1 cellular context compared by ENCODE assay signal in the genomic region with DNA sequence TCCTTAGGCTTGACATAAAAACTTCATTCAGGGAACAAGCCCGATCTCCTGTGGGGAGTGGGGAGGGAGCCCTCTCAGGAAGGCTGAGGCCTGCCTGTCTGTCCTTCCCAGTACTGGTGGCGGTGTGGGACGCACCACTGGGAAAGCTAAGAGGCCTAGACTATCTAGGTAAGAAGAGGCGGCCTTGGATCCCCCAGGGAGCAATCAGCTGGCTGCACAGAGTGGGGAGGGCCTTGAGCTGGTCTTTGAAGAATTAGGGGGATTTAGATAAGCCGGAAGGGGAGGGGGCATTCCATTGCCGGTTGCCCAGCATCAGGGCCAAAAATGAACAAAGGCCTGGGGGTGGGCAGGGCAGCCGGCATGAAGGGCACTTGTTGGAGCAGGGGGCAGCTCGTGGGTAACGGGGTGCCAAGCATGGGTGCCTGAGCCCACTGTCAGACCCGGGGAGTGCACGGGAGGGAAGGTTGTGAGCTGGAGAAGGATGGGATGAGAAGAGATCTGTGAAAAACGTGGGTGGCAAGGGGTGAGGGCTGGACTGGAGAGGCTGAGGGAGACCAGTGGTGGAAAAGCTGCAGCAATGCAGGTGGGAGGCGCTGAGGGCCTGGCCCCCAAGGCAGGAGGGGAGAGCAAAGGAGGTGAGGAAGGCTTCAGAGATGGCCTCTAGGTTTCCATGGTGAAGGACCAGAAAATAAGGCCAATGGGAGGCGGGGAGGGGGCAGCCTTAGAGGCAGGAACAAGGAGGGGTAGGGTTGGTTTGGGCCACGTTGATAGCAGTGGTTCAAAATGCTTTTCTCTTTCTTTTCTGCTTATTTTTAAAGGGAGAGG.
TF ChIP-seq lines count a peak whose summit lies in the region.

No MANE protein-coding gene starts in this region.

TF ChIP-seq in HepG2, 621 proteins besides CTCF, POLR2A, EP300 and RAD21 (continued from another document and continues in another):
- TF ChIP-seq, protein P1, sequence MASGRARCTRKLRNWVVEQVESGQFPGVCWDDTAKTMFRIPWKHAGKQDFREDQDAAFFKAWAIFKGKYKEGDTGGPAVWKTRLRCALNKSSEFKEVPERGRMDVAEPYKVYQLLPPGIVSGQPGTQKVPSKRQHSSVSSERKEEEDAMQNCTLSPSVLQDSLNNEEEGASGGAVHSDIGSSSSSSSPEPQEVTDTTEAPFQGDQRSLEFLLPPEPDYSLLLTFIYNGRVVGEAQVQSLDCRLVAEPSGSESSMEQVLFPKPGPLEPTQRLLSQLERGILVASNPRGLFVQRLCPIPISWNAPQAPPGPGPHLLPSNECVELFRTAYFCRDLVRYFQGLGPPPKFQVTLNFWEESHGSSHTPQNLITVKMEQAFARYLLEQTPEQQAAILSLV (CRISPR knock-in tag; IDR thresholded peaks at IDR 0.05; ENCODE audit: borderline replicate concordance): peak; percentile 51; the same call in 1 of the 2 replicates
- TF ChIP-seq ZFP82 (CRISPR knock-in tag; IDR thresholded peaks at IDR 0.05; ENCODE audit: borderline replicate concordance) (no peak), GLI4 (CRISPR knock-in tag; IDR thresholded peaks at IDR 0.05; ENCODE audit: borderline replicate concordance) (0 out of 2 replicates have a peak, but pooled peaks have one; percentile 26), KLF6 (CRISPR knock-in tag; IDR thresholded peaks at IDR 0.05) (no peak), ZNF331 (CRISPR knock-in tag; IDR thresholded peaks at IDR 0.05) (no peak), ZBTB7B (CRISPR knock-in tag; IDR thresholded peaks at IDR 0.05) (peak; percentile 72; the same call in 1 of the 2 replicates), ZFAT (CRISPR knock-in tag; conservative IDR thresholded peaks at IDR 0.05) (no peak), MIER2 (CRISPR knock-in tag; IDR thresholded peaks at IDR 0.05) (no peak), ZNF619 (CRISPR knock-in tag; IDR thresholded peaks at IDR 0.05) (0 out of 2 replicates have a peak, but pooled peaks have one; percentile 68), RFXANK (CRISPR knock-in tag; IDR thresholded peaks at IDR 0.05) (no peak), NONO (IDR thresholded peaks at IDR 0.05) (no peak), NONO (CRISPR knock-in tag; conservative IDR thresholded peaks at IDR 0.05) (peak; percentile 47; the same call in 1 of the 2 replicates), ZNF24 (IDR thresholded peaks at IDR 0.05) (no peak), ZNF703 (CRISPR knock-in tag; IDR thresholded peaks at IDR 0.05; ENCODE audit: borderline replicate concordance) (no peak), ZNF510 (CRISPR knock-in tag; IDR thresholded peaks at IDR 0.05; ENCODE audit: low read depth) (no peak), NBN (conservative IDR thresholded peaks at IDR 0.05) (no peak), ZNF674 (CRISPR knock-in tag; IDR thresholded peaks at IDR 0.05; ENCODE audit: low read depth) (no peak), SNAI1 (CRISPR knock-in tag; IDR thresholded peaks at IDR 0.05; ENCODE audit: borderline replicate concordance) (no peak), KLF11 (CRISPR knock-in tag; IDR thresholded peaks at IDR 0.05) (0 out of 2 replicates have a peak, but pooled peaks have one; percentile 42), HNF4A (CRISPR knock-in tag; IDR thresholded peaks at IDR 0.05) (peak; percentile 28; the same call in 1 of the 2 replicates), ZZZ3 (CRISPR knock-in tag; IDR thresholded peaks at IDR 0.05; ENCODE audit: borderline replicate concordance) (no peak), ZNF569 (CRISPR knock-in tag; IDR thresholded peaks at IDR 0.05; ENCODE audit: borderline replicate concordance) (no peak), PLRG1 (conservative IDR thresholded peaks at IDR 0.05) (no peak), ZSCAN9 (CRISPR knock-in tag; IDR thresholded peaks at IDR 0.05; ENCODE audit: borderline replicate concordance) (no peak), MIER3 (CRISPR knock-in tag; IDR thresholded peaks at IDR 0.05; ENCODE audit: borderline replicate concordance) (no peak), ZNF343 (CRISPR knock-in tag; IDR thresholded peaks at IDR 0.05) (0 out of 2 replicates have a peak, but pooled peaks have one; percentile 25), WIZ (CRISPR knock-in tag; IDR thresholded peaks at IDR 0.05) (no peak), SIN3A (IDR thresholded peaks at IDR 0.05; ENCODE audit: borderline replicate concordance, low read depth, low read length) (no peak), ISX (CRISPR knock-in tag; conservative IDR thresholded peaks at IDR 0.05) (no peak), ZNF7 (CRISPR knock-in tag; IDR thresholded peaks at IDR 0.05) (no peak), ZNF20 (CRISPR knock-in tag; IDR thresholded peaks at IDR 0.05) (no peak), CCDC6 (CRISPR knock-in tag; IDR thresholded peaks at IDR 0.05) (no peak; the same call in 1 of the 2 replicates)
- TF ChIP-seq, protein P2, sequence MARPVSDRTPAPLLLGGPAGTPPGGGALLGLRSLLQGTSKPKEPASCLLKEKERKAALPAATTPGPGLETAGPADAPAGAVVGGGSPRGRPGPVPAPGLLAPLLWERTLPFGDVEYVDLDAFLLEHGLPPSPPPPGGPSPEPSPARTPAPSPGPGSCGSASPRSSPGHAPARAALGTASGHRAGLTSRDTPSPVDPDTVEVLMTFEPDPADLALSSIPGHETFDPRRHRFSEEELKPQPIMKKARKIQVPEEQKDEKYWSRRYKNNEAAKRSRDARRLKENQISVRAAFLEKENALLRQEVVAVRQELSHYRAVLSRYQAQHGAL (CRISPR knock-in tag; IDR thresholded peaks at IDR 0.05; ENCODE audit: not compliant biosample characterization): no peak
- TF ChIP-seq, protein P3, sequence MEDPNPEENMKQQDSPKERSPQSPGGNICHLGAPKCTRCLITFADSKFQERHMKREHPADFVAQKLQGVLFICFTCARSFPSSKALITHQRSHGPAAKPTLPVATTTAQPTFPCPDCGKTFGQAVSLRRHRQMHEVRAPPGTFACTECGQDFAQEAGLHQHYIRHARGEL (CRISPR knock-in tag; IDR thresholded peaks at IDR 0.05): no peak
- TF ChIP-seq, protein P4, sequence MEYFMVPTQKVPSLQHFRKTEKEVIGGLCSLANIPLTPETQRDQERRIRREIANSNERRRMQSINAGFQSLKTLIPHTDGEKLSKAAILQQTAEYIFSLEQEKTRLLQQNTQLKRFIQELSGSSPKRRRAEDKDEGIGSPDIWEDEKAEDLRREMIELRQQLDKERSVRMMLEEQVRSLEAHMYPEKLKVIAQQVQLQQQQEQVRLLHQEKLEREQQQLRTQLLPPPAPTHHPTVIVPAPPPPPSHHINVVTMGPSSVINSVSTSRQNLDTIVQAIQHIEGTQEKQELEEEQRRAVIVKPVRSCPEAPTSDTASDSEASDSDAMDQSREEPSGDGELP (IDR thresholded peaks at IDR 0.05; ENCODE audit: borderline replicate concordance, low read depth): peak; percentile 96
- TF ChIP-seq, protein P5, sequence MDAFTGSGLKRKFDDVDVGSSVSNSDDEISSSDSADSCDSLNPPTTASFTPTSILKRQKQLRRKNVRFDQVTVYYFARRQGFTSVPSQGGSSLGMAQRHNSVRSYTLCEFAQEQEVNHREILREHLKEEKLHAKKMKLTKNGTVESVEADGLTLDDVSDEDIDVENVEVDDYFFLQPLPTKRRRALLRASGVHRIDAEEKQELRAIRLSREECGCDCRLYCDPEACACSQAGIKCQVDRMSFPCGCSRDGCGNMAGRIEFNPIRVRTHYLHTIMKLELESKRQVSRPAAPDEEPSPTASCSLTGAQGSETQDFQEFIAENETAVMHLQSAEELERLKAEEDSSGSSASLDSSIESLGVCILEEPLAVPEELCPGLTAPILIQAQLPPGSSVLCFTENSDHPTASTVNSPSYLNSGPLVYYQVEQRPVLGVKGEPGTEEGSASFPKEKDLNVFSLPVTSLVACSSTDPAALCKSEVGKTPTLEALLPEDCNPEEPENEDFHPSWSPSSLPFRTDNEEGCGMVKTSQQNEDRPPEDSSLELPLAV (CRISPR knock-in tag; conservative IDR thresholded peaks at IDR 0.05; ENCODE audit: low read depth): no peak
- TF ChIP-seq, protein P6, sequence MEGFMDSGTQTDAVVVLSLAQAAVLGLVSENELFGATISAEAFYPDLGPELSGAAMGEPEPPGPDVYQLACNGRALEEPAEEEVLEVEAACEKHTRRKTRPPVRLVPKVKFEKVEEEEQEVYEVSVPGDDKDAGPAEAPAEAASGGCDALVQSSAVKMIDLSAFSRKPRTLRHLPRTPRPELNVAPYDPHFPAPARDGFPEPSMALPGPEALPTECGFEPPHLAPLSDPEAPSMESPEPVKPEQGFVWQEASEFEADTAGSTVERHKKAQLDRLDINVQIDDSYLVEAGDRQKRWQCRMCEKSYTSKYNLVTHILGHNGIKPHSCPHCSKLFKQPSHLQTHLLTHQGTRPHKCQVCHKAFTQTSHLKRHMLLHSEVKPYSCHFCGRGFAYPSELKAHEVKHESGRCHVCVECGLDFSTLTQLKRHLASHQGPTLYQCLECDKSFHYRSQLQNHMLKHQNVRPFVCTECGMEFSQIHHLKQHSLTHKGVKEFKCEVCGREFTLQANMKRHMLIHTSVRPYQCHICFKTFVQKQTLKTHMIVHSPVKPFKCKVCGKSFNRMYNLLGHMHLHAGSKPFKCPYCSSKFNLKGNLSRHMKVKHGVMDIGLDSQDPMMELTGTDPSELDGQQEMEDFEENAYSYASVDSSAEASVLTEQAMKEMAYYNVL (CRISPR knock-in tag; IDR thresholded peaks at IDR 0.05; ENCODE audit: borderline replicate concordance): no peak
- TF ChIP-seq, protein P7, sequence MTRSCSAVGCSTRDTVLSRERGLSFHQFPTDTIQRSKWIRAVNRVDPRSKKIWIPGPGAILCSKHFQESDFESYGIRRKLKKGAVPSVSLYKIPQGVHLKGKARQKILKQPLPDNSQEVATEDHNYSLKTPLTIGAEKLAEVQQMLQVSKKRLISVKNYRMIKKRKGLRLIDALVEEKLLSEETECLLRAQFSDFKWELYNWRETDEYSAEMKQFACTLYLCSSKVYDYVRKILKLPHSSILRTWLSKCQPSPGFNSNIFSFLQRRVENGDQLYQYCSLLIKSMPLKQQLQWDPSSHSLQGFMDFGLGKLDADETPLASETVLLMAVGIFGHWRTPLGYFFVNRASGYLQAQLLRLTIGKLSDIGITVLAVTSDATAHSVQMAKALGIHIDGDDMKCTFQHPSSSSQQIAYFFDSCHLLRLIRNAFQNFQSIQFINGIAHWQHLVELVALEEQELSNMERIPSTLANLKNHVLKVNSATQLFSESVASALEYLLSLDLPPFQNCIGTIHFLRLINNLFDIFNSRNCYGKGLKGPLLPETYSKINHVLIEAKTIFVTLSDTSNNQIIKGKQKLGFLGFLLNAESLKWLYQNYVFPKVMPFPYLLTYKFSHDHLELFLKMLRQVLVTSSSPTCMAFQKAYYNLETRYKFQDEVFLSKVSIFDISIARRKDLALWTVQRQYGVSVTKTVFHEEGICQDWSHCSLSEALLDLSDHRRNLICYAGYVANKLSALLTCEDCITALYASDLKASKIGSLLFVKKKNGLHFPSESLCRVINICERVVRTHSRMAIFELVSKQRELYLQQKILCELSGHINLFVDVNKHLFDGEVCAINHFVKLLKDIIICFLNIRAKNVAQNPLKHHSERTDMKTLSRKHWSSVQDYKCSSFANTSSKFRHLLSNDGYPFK (CRISPR knock-in tag; IDR thresholded peaks at IDR 0.05; ENCODE audit: borderline replicate concordance): no peak; the same call in 1 of the 2 replicates
- TF ChIP-seq, protein P8, sequence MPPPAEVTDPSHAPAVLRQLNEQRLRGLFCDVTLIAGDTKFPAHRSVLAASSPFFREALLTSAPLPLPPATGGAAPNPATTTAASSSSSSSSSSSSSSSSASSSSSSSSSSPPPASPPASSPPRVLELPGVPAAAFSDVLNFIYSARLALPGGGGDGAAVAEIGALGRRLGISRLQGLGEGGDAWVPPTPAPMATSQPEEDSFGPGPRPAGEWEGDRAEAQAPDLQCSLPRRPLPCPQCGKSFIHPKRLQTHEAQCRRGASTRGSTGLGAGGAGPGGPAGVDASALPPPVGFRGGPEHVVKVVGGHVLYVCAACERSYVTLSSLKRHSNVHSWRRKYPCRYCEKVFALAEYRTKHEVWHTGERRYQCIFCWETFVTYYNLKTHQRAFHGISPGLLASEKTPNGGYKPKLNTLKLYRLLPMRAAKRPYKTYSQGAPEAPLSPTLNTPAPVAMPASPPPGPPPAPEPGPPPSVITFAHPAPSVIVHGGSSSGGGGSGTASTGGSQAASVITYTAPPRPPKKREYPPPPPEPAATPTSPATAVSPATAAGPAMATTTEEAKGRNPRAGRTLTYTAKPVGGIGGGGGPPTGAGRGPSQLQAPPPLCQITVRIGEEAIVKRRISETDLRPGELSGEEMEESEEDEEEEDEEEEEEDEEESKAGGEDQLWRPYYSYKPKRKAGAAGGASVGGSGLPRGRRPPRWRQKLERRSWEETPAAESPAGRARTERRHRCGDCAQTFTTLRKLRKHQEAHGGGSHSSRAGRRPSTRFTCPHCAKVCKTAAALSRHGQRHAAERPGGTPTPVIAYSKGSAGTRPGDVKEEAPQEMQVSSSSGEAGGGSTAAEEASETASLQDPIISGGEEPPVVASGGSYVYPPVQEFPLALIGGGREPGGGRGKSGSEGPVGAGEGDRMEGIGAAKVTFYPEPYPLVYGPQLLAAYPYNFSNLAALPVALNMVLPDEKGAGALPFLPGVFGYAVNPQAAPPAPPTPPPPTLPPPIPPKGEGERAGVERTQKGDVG (CRISPR knock-in tag; IDR thresholded peaks at IDR 0.05; ENCODE audit: borderline replicate concordance): no peak
- TF ChIP-seq, protein P9, sequence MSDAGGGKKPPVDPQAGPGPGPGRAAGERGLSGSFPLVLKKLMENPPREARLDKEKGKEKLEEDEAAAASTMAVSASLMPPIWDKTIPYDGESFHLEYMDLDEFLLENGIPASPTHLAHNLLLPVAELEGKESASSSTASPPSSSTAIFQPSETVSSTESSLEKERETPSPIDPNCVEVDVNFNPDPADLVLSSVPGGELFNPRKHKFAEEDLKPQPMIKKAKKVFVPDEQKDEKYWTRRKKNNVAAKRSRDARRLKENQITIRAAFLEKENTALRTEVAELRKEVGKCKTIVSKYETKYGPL (CRISPR knock-in tag; IDR thresholded peaks at IDR 0.05): no peak
- TF ChIP-seq, protein P10, sequence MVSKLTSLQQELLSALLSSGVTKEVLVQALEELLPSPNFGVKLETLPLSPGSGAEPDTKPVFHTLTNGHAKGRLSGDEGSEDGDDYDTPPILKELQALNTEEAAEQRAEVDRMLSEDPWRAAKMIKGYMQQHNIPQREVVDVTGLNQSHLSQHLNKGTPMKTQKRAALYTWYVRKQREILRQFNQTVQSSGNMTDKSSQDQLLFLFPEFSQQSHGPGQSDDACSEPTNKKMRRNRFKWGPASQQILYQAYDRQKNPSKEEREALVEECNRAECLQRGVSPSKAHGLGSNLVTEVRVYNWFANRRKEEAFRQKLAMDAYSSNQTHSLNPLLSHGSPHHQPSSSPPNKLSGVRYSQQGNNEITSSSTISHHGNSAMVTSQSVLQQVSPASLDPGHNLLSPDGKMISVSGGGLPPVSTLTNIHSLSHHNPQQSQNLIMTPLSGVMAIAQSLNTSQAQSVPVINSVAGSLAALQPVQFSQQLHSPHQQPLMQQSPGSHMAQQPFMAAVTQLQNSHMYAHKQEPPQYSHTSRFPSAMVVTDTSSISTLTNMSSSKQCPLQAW (CRISPR knock-in tag; IDR thresholded peaks at IDR 0.05): peak; percentile 39; the same call in 1 of the 2 replicates
- TF ChIP-seq, protein P11, sequence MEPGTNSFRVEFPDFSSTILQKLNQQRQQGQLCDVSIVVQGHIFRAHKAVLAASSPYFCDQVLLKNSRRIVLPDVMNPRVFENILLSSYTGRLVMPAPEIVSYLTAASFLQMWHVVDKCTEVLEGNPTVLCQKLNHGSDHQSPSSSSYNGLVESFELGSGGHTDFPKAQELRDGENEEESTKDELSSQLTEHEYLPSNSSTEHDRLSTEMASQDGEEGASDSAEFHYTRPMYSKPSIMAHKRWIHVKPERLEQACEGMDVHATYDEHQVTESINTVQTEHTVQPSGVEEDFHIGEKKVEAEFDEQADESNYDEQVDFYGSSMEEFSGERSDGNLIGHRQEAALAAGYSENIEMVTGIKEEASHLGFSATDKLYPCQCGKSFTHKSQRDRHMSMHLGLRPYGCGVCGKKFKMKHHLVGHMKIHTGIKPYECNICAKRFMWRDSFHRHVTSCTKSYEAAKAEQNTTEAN (CRISPR knock-in tag; conservative IDR thresholded peaks at IDR 0.05): no peak
